ENCODE assay signal across 1 cellular context in the genomic region with DNA sequence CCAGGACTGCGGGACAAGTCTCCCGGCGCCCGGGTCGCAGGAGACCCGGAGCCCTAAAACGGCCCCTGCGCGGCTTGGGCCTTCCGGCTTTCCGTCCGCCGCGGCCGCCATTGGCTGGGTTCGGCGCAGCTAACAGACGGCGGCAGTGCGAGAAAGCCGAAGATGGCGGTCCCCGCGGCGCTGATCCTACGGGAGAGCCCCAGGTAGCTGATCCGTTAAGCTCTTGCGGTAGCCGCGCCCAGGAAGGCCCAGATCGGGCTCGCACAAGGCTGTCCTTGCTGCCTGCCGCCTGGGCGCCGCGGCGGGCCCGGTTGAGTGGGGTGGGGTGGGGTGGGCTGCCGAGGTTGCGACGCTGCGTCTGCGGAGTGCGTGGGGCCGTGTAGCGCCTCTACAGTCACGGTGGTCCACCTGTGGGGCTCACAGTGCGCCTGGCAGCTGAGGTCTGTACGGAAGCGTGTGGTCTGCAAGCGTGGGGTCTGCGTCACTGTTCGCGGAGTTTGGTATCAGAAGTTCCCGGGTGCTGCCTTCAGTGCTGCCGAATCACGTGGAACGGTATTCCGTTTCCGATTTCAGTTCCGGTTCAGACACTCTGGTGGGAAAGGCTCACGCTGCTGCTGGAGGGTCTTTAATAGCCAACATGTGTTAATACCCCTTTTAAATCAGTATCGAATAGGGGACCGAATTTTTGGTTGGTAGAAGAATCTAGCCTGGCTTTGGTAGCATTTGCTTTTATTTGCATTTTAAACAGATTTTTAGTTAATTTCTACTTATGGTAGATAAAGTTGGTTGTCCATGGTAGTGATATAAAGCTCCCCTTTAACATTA.
TF ChIP-seq lines count a peak whose summit lies in the region.

Gene COMMD10 (plus strand): TSS at position 135 of the 825 bp plus-strand sequence.

TF ChIP-seq in HepG2, 621 proteins besides CTCF, POLR2A, EP300 and RAD21 (continued from another document and continues in another):
- TF ChIP-seq ZBTB14 (CRISPR knock-in tag; IDR thresholded peaks at IDR 0.05), result no peak
- TF ChIP-seq BHLHE40 (IDR thresholded peaks at IDR 0.05; ENCODE audit: low read length), result no peak
- TF ChIP-seq, protein P1, sequence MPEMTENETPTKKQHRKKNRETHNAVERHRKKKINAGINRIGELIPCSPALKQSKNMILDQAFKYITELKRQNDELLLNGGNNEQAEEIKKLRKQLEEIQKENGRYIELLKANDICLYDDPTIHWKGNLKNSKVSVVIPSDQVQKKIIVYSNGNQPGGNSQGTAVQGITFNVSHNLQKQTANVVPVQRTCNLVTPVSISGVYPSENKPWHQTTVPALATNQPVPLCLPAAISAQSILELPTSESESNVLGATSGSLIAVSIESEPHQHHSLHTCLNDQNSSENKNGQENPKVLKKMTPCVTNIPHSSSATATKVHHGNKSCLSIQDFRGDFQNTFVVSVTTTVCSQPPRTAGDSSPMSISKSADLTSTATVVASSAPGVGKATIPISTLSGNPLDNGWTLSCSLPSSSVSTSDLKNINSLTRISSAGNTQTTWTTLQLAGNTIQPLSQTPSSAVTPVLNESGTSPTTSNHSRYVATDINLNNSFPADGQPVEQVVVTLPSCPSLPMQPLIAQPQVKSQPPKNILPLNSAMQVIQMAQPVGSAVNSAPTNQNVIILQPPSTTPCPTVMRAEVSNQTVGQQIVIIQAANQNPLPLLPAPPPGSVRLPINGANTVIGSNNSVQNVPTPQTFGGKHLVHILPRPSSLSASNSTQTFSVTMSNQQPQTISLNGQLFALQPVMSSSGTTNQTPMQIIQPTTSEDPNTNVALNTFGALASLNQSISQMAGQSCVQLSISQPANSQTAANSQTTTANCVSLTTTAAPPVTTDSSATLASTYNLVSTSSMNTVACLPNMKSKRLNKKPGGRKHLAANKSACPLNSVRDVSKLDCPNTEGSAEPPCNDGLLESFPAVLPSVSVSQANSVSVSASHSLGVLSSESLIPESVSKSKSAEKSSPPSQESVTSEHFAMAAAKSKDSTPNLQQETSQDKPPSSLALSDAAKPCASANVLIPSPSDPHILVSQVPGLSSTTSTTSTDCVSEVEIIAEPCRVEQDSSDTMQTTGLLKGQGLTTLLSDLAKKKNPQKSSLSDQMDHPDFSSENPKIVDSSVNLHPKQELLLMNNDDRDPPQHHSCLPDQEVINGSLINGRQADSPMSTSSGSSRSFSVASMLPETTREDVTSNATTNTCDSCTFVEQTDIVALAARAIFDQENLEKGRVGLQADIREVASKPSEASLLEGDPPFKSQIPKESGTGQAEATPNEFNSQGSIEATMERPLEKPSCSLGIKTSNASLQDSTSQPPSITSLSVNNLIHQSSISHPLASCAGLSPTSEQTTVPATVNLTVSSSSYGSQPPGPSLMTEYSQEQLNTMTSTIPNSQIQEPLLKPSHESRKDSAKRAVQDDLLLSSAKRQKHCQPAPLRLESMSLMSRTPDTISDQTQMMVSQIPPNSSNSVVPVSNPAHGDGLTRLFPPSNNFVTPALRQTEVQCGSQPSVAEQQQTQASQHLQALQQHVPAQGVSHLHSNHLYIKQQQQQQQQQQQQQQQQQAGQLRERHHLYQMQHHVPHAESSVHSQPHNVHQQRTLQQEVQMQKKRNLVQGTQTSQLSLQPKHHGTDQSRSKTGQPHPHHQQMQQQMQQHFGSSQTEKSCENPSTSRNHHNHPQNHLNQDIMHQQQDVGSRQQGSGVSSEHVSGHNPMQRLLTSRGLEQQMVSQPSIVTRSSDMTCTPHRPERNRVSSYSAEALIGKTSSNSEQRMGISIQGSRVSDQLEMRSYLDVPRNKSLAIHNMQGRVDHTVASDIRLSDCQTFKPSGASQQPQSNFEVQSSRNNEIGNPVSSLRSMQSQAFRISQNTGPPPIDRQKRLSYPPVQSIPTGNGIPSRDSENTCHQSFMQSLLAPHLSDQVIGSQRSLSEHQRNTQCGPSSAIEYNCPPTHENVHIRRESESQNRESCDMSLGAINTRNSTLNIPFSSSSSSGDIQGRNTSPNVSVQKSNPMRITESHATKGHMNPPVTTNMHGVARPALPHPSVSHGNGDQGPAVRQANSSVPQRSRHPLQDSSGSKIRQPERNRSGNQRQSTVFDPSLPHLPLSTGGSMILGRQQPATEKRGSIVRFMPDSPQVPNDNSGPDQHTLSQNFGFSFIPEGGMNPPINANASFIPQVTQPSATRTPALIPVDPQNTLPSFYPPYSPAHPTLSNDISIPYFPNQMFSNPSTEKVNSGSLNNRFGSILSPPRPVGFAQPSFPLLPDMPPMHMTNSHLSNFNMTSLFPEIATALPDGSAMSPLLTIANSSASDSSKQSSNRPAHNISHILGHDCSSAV (CRISPR knock-in tag; IDR thresholded peaks at IDR 0.05; ENCODE audit: borderline replicate concordance), result no peak
- TF ChIP-seq ZFY (CRISPR knock-in tag; IDR thresholded peaks at IDR 0.05), result peak; percentile 89
- TF ChIP-seq BRCA1 (CRISPR knock-in tag; IDR thresholded peaks at IDR 0.05), result no peak
- TF ChIP-seq ZNF589 (CRISPR knock-in tag; conservative IDR thresholded peaks at IDR 0.05), result peak; percentile 65; the same call in 1 of the 2 replicates
- no peak for TF ChIP-seq ZNF639 (CRISPR knock-in tag; conservative IDR thresholded peaks at IDR 0.05)
- TF ChIP-seq THAP8 (CRISPR knock-in tag; IDR thresholded peaks at IDR 0.05; ENCODE audit: borderline replicate concordance), result no peak
- no peak for TF ChIP-seq SRSF4 (IDR thresholded peaks at IDR 0.05; ENCODE audit: low read depth, low read length, poor library complexity, severe bottlenecking)
- no peak for TF ChIP-seq SMYD3 (CRISPR knock-in tag; IDR thresholded peaks at IDR 0.05)
- no peak for TF ChIP-seq TCF7L2 (IDR thresholded peaks at IDR 0.05; ENCODE audit: low read depth, low read length)
- no peak for TF ChIP-seq PHB2 (IDR thresholded peaks at IDR 0.05; ENCODE audit: partially characterized antibody)
- TF ChIP-seq CCDC6 (CRISPR knock-in tag; IDR thresholded peaks at IDR 0.05), result no peak
- TF ChIP-seq GMEB2 (CRISPR knock-in tag; IDR thresholded peaks at IDR 0.05; ENCODE audit: low read depth), result peak; percentile 21; the same call in 1 of the 2 replicates
- no peak for TF ChIP-seq ZNF382 (CRISPR knock-in tag; IDR thresholded peaks at IDR 0.05; ENCODE audit: borderline replicate concordance)
- TF ChIP-seq SP4 (CRISPR knock-in tag; IDR thresholded peaks at IDR 0.05), result no peak
- TF ChIP-seq ZNF124 (CRISPR knock-in tag; IDR thresholded peaks at IDR 0.05), result no peak
- no peak for TF ChIP-seq ZNF546 (CRISPR knock-in tag; conservative IDR thresholded peaks at IDR 0.05)
- TF ChIP-seq TOPORS (CRISPR knock-in tag; IDR thresholded peaks at IDR 0.05), result no peak
- TF ChIP-seq ZNF414 (CRISPR knock-in tag; IDR thresholded peaks at IDR 0.05), result 0 out of 2 replicates have a peak, but pooled peaks have one; percentile 31
- no peak for TF ChIP-seq MLLT10 (CRISPR knock-in tag; IDR thresholded peaks at IDR 0.05)
- TF ChIP-seq, protein P2, sequence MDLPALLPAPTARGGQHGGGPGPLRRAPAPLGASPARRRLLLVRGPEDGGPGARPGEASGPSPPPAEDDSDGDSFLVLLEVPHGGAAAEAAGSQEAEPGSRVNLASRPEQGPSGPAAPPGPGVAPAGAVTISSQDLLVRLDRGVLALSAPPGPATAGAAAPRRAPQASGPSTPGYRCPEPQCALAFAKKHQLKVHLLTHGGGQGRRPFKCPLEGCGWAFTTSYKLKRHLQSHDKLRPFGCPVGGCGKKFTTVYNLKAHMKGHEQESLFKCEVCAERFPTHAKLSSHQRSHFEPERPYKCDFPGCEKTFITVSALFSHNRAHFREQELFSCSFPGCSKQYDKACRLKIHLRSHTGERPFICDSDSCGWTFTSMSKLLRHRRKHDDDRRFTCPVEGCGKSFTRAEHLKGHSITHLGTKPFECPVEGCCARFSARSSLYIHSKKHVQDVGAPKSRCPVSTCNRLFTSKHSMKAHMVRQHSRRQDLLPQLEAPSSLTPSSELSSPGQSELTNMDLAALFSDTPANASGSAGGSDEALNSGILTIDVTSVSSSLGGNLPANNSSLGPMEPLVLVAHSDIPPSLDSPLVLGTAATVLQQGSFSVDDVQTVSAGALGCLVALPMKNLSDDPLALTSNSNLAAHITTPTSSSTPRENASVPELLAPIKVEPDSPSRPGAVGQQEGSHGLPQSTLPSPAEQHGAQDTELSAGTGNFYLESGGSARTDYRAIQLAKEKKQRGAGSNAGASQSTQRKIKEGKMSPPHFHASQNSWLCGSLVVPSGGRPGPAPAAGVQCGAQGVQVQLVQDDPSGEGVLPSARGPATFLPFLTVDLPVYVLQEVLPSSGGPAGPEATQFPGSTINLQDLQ (CRISPR knock-in tag; IDR thresholded peaks at IDR 0.05), result 0 out of 2 replicates have a peak, but pooled peaks have one; percentile 21
- TF ChIP-seq, protein P3, sequence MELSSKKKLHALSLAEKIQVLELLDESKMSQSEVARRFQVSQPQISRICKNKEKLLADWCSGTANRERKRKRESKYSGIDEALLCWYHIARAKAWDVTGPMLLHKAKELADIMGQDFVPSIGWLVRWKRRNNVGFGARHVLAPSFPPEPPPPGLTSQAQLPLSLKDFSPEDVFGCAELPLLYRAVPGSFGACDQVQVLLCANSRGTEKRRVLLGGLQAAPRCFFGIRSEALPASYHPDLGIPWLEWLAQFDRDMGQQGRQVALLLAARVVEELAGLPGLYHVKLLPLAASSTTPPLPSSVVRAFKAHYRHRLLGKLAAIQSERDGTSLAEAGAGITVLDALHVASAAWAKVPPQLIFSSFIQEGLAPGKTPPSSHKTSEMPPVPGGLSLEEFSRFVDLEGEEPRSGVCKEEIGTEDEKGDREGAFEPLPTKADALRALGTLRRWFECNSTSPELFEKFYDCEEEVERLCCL (CRISPR knock-in tag; IDR thresholded peaks at IDR 0.05; ENCODE audit: borderline replicate concordance), result no peak
- peak; percentile 50; the same call in 1 of the 2 replicates for TF ChIP-seq ZNF746 (CRISPR knock-in tag; IDR thresholded peaks at IDR 0.05)
- TF ChIP-seq, protein P4, sequence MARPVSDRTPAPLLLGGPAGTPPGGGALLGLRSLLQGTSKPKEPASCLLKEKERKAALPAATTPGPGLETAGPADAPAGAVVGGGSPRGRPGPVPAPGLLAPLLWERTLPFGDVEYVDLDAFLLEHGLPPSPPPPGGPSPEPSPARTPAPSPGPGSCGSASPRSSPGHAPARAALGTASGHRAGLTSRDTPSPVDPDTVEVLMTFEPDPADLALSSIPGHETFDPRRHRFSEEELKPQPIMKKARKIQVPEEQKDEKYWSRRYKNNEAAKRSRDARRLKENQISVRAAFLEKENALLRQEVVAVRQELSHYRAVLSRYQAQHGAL (CRISPR knock-in tag; IDR thresholded peaks at IDR 0.05; ENCODE audit: not compliant biosample characterization), result no peak
- TF ChIP-seq KAT8 (CRISPR knock-in tag; IDR thresholded peaks at IDR 0.05), result peak; percentile 88
- no peak for TF ChIP-seq ZNF644 (CRISPR knock-in tag; IDR thresholded peaks at IDR 0.05; ENCODE audit: low read depth)
- TF ChIP-seq, protein P5, sequence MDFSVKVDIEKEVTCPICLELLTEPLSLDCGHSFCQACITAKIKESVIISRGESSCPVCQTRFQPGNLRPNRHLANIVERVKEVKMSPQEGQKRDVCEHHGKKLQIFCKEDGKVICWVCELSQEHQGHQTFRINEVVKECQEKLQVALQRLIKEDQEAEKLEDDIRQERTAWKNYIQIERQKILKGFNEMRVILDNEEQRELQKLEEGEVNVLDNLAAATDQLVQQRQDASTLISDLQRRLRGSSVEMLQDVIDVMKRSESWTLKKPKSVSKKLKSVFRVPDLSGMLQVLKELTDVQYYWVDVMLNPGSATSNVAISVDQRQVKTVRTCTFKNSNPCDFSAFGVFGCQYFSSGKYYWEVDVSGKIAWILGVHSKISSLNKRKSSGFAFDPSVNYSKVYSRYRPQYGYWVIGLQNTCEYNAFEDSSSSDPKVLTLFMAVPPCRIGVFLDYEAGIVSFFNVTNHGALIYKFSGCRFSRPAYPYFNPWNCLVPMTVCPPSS (IDR thresholded peaks at IDR 0.05), result no peak
- no peak for TF ChIP-seq SMC3 (IDR thresholded peaks at IDR 0.05; ENCODE audit: low read length)
- TF ChIP-seq PAF1 (CRISPR knock-in tag; IDR thresholded peaks at IDR 0.05), result no peak
- TF ChIP-seq ZNF556 (CRISPR knock-in tag; IDR thresholded peaks at IDR 0.05; ENCODE audit: borderline replicate concordance), result peak; percentile 60; the same call in 1 of the 2 replicates
- TF ChIP-seq HDAC2 (CRISPR knock-in tag; IDR thresholded peaks at IDR 0.05), result 0 out of 2 replicates have a peak, but pooled peaks have one; percentile 27
- TF ChIP-seq DMAP1 (CRISPR knock-in tag; IDR thresholded peaks at IDR 0.05), result peak; percentile 94
- no peak for TF ChIP-seq RFX3 (CRISPR knock-in tag; IDR thresholded peaks at IDR 0.05)
- TF ChIP-seq ZIK1 (CRISPR knock-in tag; IDR thresholded peaks at IDR 0.05; ENCODE audit: borderline replicate concordance, low read depth), result no peak
